ENCODE assay signal across 19 cellular contexts in genomic region chr4:21884615-21885014, GRCh38.
"Had no signal": no experiment of that assay in that cellular context is flagged by ENCODE, and none has a peak within 500 bp of the region (broad histone marks: within the 10 kb centered on the region; RNA-seq: fewer than 3 reads in every experiment).

No MANE protein-coding gene starts in this region.

- H3K4me3 Mint-ChIP-seq: activated CD4-positive, alpha-beta memory T cell treated with anti-CD3 and anti-CD28 coated beads, Interleukin-2, amount 10 ng/mL, durations not matched to agents 7 days and 5 days; activated T-helper 1 cell treated with anti-CD3 and anti-CD28 coated beads, Interleukin-12 subunit alpha, Interleukin-12 subunit beta, Interleukin-2, Interleukin-4 antibody, amounts not matched to agents 30 ng/mL and 10 ng/mL and 1 ng/mL, durations not matched to agents 14 hours and 24 hours and 36 hours; immature natural killer cell; nephron; stimulated activated memory B cell treated with anti-CD40 and anti-IgM and Interleukin-4, amounts not matched to agents 10 μg/mL and 1 μg/mL and 100 μg/mL, for 72 hours had no signal

- H3K4me1 ChIP-seq: adrenal gland, gastrocnemius medialis, heart left ventricle, prostate gland, tibial nerve, vagina had no signal

- H3K36me3 Mint-ChIP-seq: immature natural killer cell; stimulated activated memory B cell treated with anti-CD40 and anti-IgM and Interleukin-4, amounts not matched to agents 10 μg/mL and 1 μg/mL and 100 μg/mL, for 72 hours had no signal

- H3K27ac Mint-ChIP-seq: activated CD4-positive, alpha-beta memory T cell treated with anti-CD3 and anti-CD28 coated beads, Interleukin-2, amount 10 ng/mL, durations not matched to agents 7 days and 5 days; activated T-helper 1 cell treated with anti-CD3 and anti-CD28 coated beads, Interleukin-12 subunit alpha, Interleukin-12 subunit beta, Interleukin-2, Interleukin-4 antibody, amounts not matched to agents 30 ng/mL and 10 ng/mL and 1 ng/mL, durations not matched to agents 14 hours and 24 hours and 36 hours; immature natural killer cell; nephron; stimulated activated memory B cell treated with anti-CD40 and anti-IgM and Interleukin-4, amounts not matched to agents 10 μg/mL and 1 μg/mL and 100 μg/mL, for 72 hours had no signal

- DNase-seq: activated CD4-positive, alpha-beta memory T cell treated with anti-CD3 and anti-CD28 coated beads, Interleukin-2, amount 10 ng/mL, durations not matched to agents 7 days and 5 days; activated CD4-positive, CD25-positive, alpha-beta regulatory T cell treated with anti-CD3 and anti-CD28 coated beads, Interleukin-2, amount 50 U/mL, for 72 hours; activated CD8-positive, alpha-beta memory T cell treated with anti-CD3 and anti-CD28 coated beads, Interleukin-2, amount 50 U/mL, for 4 hours; activated naive CD4-positive, alpha-beta T cell treated with Interleukin-2 at 50 U/mL for 16 hours; adrenal gland; erythroblast; gastrocnemius medialis; heart left ventricle; immature natural killer cell; occipital lobe; right cardiac atrium; small intestine had no signal

- H3K9me3 ChIP-seq: adrenal gland, gastrocnemius medialis, heart left ventricle, prostate gland, tibial nerve, vagina had no signal

- H3K36me3 ChIP-seq: adrenal gland, cardiac muscle cell, gastrocnemius medialis, heart left ventricle, prostate gland, tibial nerve, vagina had no signal

- H3K27me3 ChIP-seq: adrenal gland, cardiac muscle cell, gastrocnemius medialis, heart left ventricle, tibial nerve, vagina had no signal

- H3K27me3 Mint-ChIP-seq: activated CD4-positive, alpha-beta memory T cell treated with anti-CD3 and anti-CD28 coated beads, Interleukin-2, amount 10 ng/mL, durations not matched to agents 7 days and 5 days; stimulated activated memory B cell treated with anti-CD40 and anti-IgM and Interleukin-4, amounts not matched to agents 10 μg/mL and 1 μg/mL and 100 μg/mL, for 72 hours had no signal

- H3K4me1 Mint-ChIP-seq: activated CD4-positive, alpha-beta memory T cell treated with anti-CD3 and anti-CD28 coated beads, Interleukin-2, amount 10 ng/mL, durations not matched to agents 7 days and 5 days; immature natural killer cell; nephron; stimulated activated memory B cell treated with anti-CD40 and anti-IgM and Interleukin-4, amounts not matched to agents 10 μg/mL and 1 μg/mL and 100 μg/mL, for 72 hours had no signal

- H3K4me3 ChIP-seq: adrenal gland, cardiac muscle cell, gastrocnemius medialis, heart left ventricle, prostate gland, tibial nerve, vagina had no signal

- ATAC-seq: gastrocnemius medialis; heart left ventricle; right cardiac atrium; stimulated activated memory B cell treated with anti-CD40 and anti-IgM and Interleukin-4, amounts not matched to agents 10 μg/mL and 1 μg/mL and 100 μg/mL, for 72 hours had no signal

- H3K27ac ChIP-seq: adrenal gland, cardiac muscle cell, gastrocnemius medialis, heart left ventricle, prostate gland, tibial nerve, vagina had no signal
